In the genomic region with DNA sequence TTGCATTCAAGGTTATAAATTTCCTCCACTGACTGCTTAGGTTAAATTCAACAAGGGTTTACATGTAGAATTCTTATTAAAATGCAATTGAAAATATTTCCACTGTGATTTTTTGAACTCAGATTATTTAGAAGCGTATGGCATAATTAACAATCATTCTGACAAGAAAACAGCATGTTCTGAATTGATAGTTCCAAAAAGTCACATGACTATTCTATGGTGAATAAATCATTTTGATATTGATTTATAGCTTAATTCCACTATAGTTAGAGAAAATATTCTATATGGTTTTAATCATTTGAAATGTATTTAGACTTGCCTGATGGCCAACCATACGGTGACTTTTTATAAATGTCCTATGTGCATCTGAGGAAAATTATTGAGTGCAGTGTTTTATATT, we compare ENCODE assay signal across 41 cellular contexts.
"Had no signal": no experiment of that assay in that cellular context is flagged by ENCODE, and none has a peak within 500 bp of the region (broad histone marks: within the 10 kb centered on the region; RNA-seq: fewer than 3 reads in every experiment).

No MANE protein-coding gene starts in this region.

- H3K4me1 ChIP-seq: ascending aorta, breast epithelium had no signal

- H3K27ac ChIP-seq: adrenal gland, ascending aorta, body of pancreas, brain microvascular endothelial cell, breast epithelium, cardiac muscle cell had no signal

- H3K27me3 Mint-ChIP-seq: activated naive CD4-positive, alpha-beta T cell treated with anti-CD3 and anti-CD28 coated beads, Interleukin-2, amount 10 ng/mL, durations not matched to agents 7 days and 5 days; activated naive CD4-positive, alpha-beta T cell treated with anti-CD3 and anti-CD28 coated beads, Interleukin-2, amount 50 U/mL, for 24 hours; activated naive CD8-positive, alpha-beta T cell; activated naive CD8-positive, alpha-beta T cell treated with anti-CD3 and anti-CD28 coated beads for 36 hours; activated naive CD8-positive, alpha-beta T cell treated with anti-CD3 and anti-CD28 coated beads, Interleukin-2, amount 10 ng/mL, durations not matched to agents 7 days and 5 days; activated naive CD8-positive, alpha-beta T cell treated with anti-CD3 and anti-CD28 coated beads, Interleukin-2, amount 50 U/mL, for 24 hours; activated T-cell treated with anti-CD3 and anti-CD28 coated beads, Interleukin-2, amount 50 U/mL, for 24 hours; activated T-helper 17 cell treated with anti-CD3 and anti-CD28 coated beads, Interleukin-2, amount 50 U/mL, for 72 hours; central memory CD8-positive, alpha-beta T cell had no signal

- ATAC-seq: activated naive CD4-positive, alpha-beta T cell treated with anti-CD3 and anti-CD28 coated beads, Interleukin-2, amount 50 U/mL, for 72 hours; activated naive CD8-positive, alpha-beta T cell treated with anti-CD3 and anti-CD28 coated beads, Interleukin-2, amount 50 U/mL, for 24 hours; activated T-cell treated with anti-CD3 and anti-CD28 coated beads, Interleukin-2, amount 50 U/mL, for 4 hours; activated T-cell treated with anti-CD3 and anti-CD28 coated beads, Interleukin-2, amount 50 U/mL, for 72 hours; activated T-helper 17 cell treated with anti-CD3 and anti-CD28 coated beads, Interleukin-2, amount 50 U/mL, for 72 hours; body of pancreas had no signal

- H3K27ac Mint-ChIP-seq: activated naive CD4-positive, alpha-beta T cell treated with anti-CD3 and anti-CD28 coated beads for 36 hours; activated naive CD4-positive, alpha-beta T cell treated with anti-CD3 and anti-CD28 coated beads, Interleukin-2, amount 10 ng/mL, durations not matched to agents 7 days and 5 days; activated naive CD4-positive, alpha-beta T cell treated with anti-CD3 and anti-CD28 coated beads, Interleukin-2, amount 50 U/mL, for 24 hours; activated naive CD4-positive, alpha-beta T cell treated with anti-CD3 and anti-CD28 coated beads, Interleukin-2, amount 50 U/mL, for 72 hours; activated naive CD8-positive, alpha-beta T cell; activated naive CD8-positive, alpha-beta T cell treated with anti-CD3 and anti-CD28 coated beads for 36 hours; activated naive CD8-positive, alpha-beta T cell treated with anti-CD3 and anti-CD28 coated beads, Interleukin-2, amount 10 ng/mL, durations not matched to agents 7 days and 5 days; activated naive CD8-positive, alpha-beta T cell treated with anti-CD3 and anti-CD28 coated beads, Interleukin-2, amount 50 U/mL, for 24 hours; activated T-cell treated with anti-CD3 and anti-CD28 coated beads, Interleukin-2, amount 50 U/mL, for 24 hours; activated T-cell treated with anti-CD3 and anti-CD28 coated beads, Interleukin-2, amount 50 U/mL, for 72 hours; activated T-helper 1 cell treated with anti-CD3 and anti-CD28 coated beads, Interleukin-12 subunit alpha, Interleukin-12 subunit beta, Interleukin-2, Interleukin-4 antibody, amounts not matched to agents 30 ng/mL and 10 ng/mL and 1 ng/mL, durations not matched to agents 14 hours and 24 hours and 36 hours; activated T-helper 17 cell treated with anti-CD3 and anti-CD28 coated beads, Interleukin-2, amount 50 U/mL, for 72 hours; activated T-helper 2 cell treated with anti-CD3 and anti-CD28 coated beads, Interferon-gamma antibody, Interleukin-2, Interleukin-4, amounts not matched to agents 10 μg/mL and 5 μg/mL and 100 μg/mL, durations not matched to agents 14 hours and 24 hours and 36 hours; brain had no signal

- H3K4me3 ChIP-seq: adrenal gland, ascending aorta, body of pancreas, breast epithelium, cardiac muscle cell had no signal

- H3K4me1 Mint-ChIP-seq: central memory CD8-positive, alpha-beta T cell had no signal

- FAIRE-seq: astrocyte, bronchial epithelial cell had no signal

- H3K27me3 ChIP-seq: adrenal gland, ascending aorta, body of pancreas, brain microvascular endothelial cell, breast epithelium, cardiac muscle cell had no signal

- DNase-seq: activated effector memory CD4-positive, alpha-beta T cell treated with anti-CD3 and anti-CD28 coated beads, Interleukin-2, amount 50 U/mL, for 16 hours; activated effector memory CD4-positive, alpha-beta T cell treated with Interleukin-2 at 50 U/mL for 16 hours; activated gamma-delta T cell; activated gamma-delta T cell treated with Interleukin-2 at 50 U/mL for 16 hours; activated naive CD4-positive, alpha-beta T cell; activated naive CD4-positive, alpha-beta T cell treated with anti-CD3 and anti-CD28 coated beads for 36 hours; activated naive CD4-positive, alpha-beta T cell treated with anti-CD3 and anti-CD28 coated beads, Interleukin-2, amount 10 ng/mL, durations not matched to agents 7 days and 5 days; activated naive CD4-positive, alpha-beta T cell treated with anti-CD3 and anti-CD28 coated beads, Interleukin-2, amount 50 U/mL, for 16 hours; activated naive CD4-positive, alpha-beta T cell treated with Interleukin-2 at 50 U/mL for 16 hours; activated naive CD8-positive, alpha-beta T cell treated with anti-CD3 and anti-CD28 coated beads for 36 hours; activated naive CD8-positive, alpha-beta T cell treated with anti-CD3 and anti-CD28 coated beads, Interleukin-2, amount 10 ng/mL, durations not matched to agents 7 days and 5 days; activated naive CD8-positive, alpha-beta T cell treated with anti-CD3 and anti-CD28 coated beads, Interleukin-2, amount 50 U/mL, for 24 hours; activated T-cell treated with anti-CD3 and anti-CD28 coated beads for 4 hours; activated T-cell treated with anti-CD3 and anti-CD28 coated beads, Interleukin-2, amount 50 U/mL, for 1 hour; activated T-cell treated with anti-CD3 and anti-CD28 coated beads, Interleukin-2, amount 50 U/mL, for 24 hours; activated T-cell treated with anti-CD3 and anti-CD28 coated beads, Interleukin-2, amount 50 U/mL, for 4 hours; activated T-cell treated with anti-CD3 and anti-CD28 coated beads, Interleukin-2, amount 50 U/mL, for 48 hours; activated T-cell treated with anti-CD3 and anti-CD28 coated beads, Interleukin-2, amount 50 U/mL, for 72 hours; adrenal gland; amniotic stem cell; amygdala; anterior cingulate cortex; aorta; body of pancreas; brain microvascular endothelial cell; caudate nucleus; central memory CD4-positive, alpha-beta T cell; cerebellar nuclear complex had no signal

- H3K4me3 Mint-ChIP-seq: activated naive CD4-positive, alpha-beta T cell treated with anti-CD3 and anti-CD28 coated beads for 36 hours; activated naive CD4-positive, alpha-beta T cell treated with anti-CD3 and anti-CD28 coated beads, Interleukin-2, amount 10 ng/mL, durations not matched to agents 7 days and 5 days; activated naive CD4-positive, alpha-beta T cell treated with anti-CD3 and anti-CD28 coated beads, Interleukin-2, amount 50 U/mL, for 24 hours; activated naive CD8-positive, alpha-beta T cell; activated naive CD8-positive, alpha-beta T cell treated with anti-CD3 and anti-CD28 coated beads for 36 hours; activated naive CD8-positive, alpha-beta T cell treated with anti-CD3 and anti-CD28 coated beads, Interleukin-2, amount 10 ng/mL, durations not matched to agents 7 days and 5 days; activated naive CD8-positive, alpha-beta T cell treated with anti-CD3 and anti-CD28 coated beads, Interleukin-2, amount 50 U/mL, for 24 hours; activated T-cell treated with anti-CD3 and anti-CD28 coated beads, Interleukin-2, amount 50 U/mL, for 24 hours; activated T-cell treated with anti-CD3 and anti-CD28 coated beads, Interleukin-2, amount 50 U/mL, for 4 hours; activated T-cell treated with anti-CD3 and anti-CD28 coated beads, Interleukin-2, amount 50 U/mL, for 72 hours; activated T-helper 1 cell treated with anti-CD3 and anti-CD28 coated beads, Interleukin-12 subunit alpha, Interleukin-12 subunit beta, Interleukin-2, Interleukin-4 antibody, amounts not matched to agents 30 ng/mL and 10 ng/mL and 1 ng/mL, durations not matched to agents 14 hours and 24 hours and 36 hours; activated T-helper 17 cell treated with anti-CD3 and anti-CD28 coated beads, Interleukin-2, amount 50 U/mL, for 72 hours; central memory CD8-positive, alpha-beta T cell had no signal
